In the genomic region with DNA sequence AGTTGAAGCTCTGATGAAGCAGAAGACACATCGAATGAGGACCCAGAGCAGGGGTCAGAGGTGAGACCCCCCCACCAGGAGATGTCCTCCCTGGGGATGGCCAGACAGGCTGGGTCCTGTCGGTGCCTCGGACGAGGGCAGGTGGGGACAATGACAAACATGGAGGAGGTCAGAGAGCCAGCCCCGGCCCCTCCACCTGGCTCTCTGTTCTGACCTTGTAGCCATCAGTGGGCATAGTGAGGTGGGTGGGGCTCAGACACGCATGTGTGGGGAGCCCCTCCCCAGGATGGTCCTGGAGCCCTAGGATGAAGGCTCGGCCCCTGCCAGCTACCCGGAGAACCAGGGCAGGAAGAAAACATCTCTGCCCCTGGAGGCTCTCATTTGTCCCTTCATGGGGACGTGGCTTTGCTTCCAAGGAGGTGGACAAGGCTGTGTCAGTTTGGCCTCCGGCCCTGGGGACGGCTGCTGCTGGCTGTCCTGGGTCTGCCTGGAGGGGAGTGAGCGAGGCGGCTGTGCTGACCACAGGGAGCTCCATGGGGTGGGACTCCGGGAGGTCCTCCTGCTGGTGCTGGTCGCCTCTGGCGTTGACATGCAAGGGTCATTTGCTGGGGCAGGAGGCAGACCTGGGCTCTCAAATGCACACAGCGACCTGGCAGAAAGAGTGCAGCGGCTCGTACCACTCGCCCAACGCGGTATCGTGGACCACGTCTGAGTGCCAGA, we compare ENCODE assay signal across 21 cellular contexts. TPM values are rescaled to one million over a fixed set of nuclear protein-coding genes. Genes with fewer than 3 reads are reported as not detected.
DNase-seq lines count a peak whose midpoint lies in the region; ATAC-seq and TF ChIP-seq lines count a peak whose summit lies in the region.
"Had no signal": no experiment of that assay in that cellular context is flagged by ENCODE, and none has a peak within 500 bp of the region (broad histone marks: within the 10 kb centered on the region; RNA-seq: fewer than 3 reads in every experiment).

No MANE protein-coding gene starts in this region.

- TF ChIP-seq CTCF in mucosa of descending colon (IDR thresholded peaks at IDR 0.05) (no peak), uterus (IDR thresholded peaks at IDR 0.05) (no peak)

- no peak for ATAC-seq in central memory CD8-positive, alpha-beta T cell (replicated peaks; ENCODE audit: extremely low read depth, poor library complexity, severe bottlenecking)
- ATAC-seq in mucosa of descending colon: no peak

- H3K27me3 Mint-ChIP-seq in central memory CD8-positive, alpha-beta T cell: peaks cover 49% of the 10 kb centered on the region
- peaks cover 4% of the 10 kb centered on the region for H3K27me3 Mint-ChIP-seq in activated naive CD8-positive, alpha-beta T cell treated with anti-CD3 and anti-CD28 coated beads for 36 hours

- H3K27ac ChIP-seq in caudate nucleus (ENCODE audit: low read depth, low read length): no peak overlapping the region
- no peak overlapping the region for H3K27ac ChIP-seq in uterus
- H3K27ac ChIP-seq: BLaER1 had no signal

- H3K27ac Mint-ChIP-seq in central memory CD8-positive, alpha-beta T cell (ENCODE audit: low read depth): peak overlapping the region; percentile 35
- no peak overlapping the region for H3K27ac Mint-ChIP-seq in activated naive CD8-positive, alpha-beta T cell treated with anti-CD3 and anti-CD28 coated beads for 36 hours

- intact Hi-C loops in posterior vena cava (cut with DNase I) (no loop called here), mucosa of descending colon (cut with DNase I, micrococcal nuclease) (no loop called here), uterus (cut with DNase I; ENCODE audit: low total_unique reads) (no loop called here)

- H3K4me3 ChIP-seq in mucosa of descending colon (no peak overlapping the region), uterus (no peak overlapping the region)
- H3K4me3 ChIP-seq: BLaER1, HAP-1 had no signal

- peaks cover 4% of the 10 kb centered on the region for H3K36me3 Mint-ChIP-seq in central memory CD8-positive, alpha-beta T cell (ENCODE audit: insufficient read depth)
- H3K36me3 Mint-ChIP-seq in activated naive CD8-positive, alpha-beta T cell treated with anti-CD3 and anti-CD28 coated beads for 36 hours: no peaks in the 10 kb centered on the region
- H3K36me3 Mint-ChIP-seq: CD4-positive, alpha-beta memory T cell had no signal

- H3K4me1 ChIP-seq in mucosa of descending colon (ENCODE audit: low read depth): no peaks in the 10 kb centered on the region
- no peaks in the 10 kb centered on the region for H3K4me1 ChIP-seq in uterus
- H3K4me1 ChIP-seq: Caco-2, HAP-1 had no signal

- H3K27me3 ChIP-seq in uterus: no peaks in the 10 kb centered on the region
- H3K27me3 ChIP-seq: BLaER1 had no signal

- H3K9me3 Mint-ChIP-seq in central memory CD8-positive, alpha-beta T cell: peaks cover 5% of the 10 kb centered on the region
- H3K9me3 Mint-ChIP-seq in activated naive CD8-positive, alpha-beta T cell treated with anti-CD3 and anti-CD28 coated beads for 36 hours: no peaks in the 10 kb centered on the region
- H3K9me3 Mint-ChIP-seq: CD4-positive, alpha-beta memory T cell had no signal

- no peak overlapping the region for H3K4me3 Mint-ChIP-seq in central memory CD8-positive, alpha-beta T cell
- no peak overlapping the region for H3K4me3 Mint-ChIP-seq in activated naive CD8-positive, alpha-beta T cell treated with anti-CD3 and anti-CD28 coated beads for 36 hours
- H3K4me3 Mint-ChIP-seq: CD4-positive, alpha-beta memory T cell had no signal

- TF ChIP-seq POLR2A in uterus (IDR thresholded peaks at IDR 0.05): no peak

- H3K36me3 ChIP-seq in mucosa of descending colon (ENCODE audit: low read depth) (no peaks in the 10 kb centered on the region), uterus (no peaks in the 10 kb centered on the region)
- H3K36me3 ChIP-seq: BLaER1, HAP-1 had no signal

- H3K4me1 Mint-ChIP-seq in central memory CD8-positive, alpha-beta T cell: peaks cover 4% of the 10 kb centered on the region
- no peaks in the 10 kb centered on the region for H3K4me1 Mint-ChIP-seq in activated naive CD8-positive, alpha-beta T cell treated with anti-CD3 and anti-CD28 coated beads for 36 hours

- no peaks in the 10 kb centered on the region for H3K9me3 ChIP-seq in mucosa of descending colon
- H3K9me3 ChIP-seq in uterus: no peaks in the 10 kb centered on the region
- H3K9me3 ChIP-seq: Caco-2, HAP-1 had no signal

- DNase-seq in central memory CD8-positive, alpha-beta T cell (ENCODE audit: low spot score in 2 of 2): no peak
- DNase-seq in islet precursor cell: peak; percentile 53
- DNase-seq in posterior vena cava (ENCODE audit: low spot score): peak; percentile 83
- DNase-seq in mucosa of descending colon: no peak
- DNase-seq in caudate nucleus (lab: John Stamatoyannopoulos, UW): no peak
- DNase-seq in uterus: no peak
- DNase-seq in activated naive CD8-positive, alpha-beta T cell treated with anti-CD3 and anti-CD28 coated beads for 36 hours: no peak
- DNase-seq: Caco-2; CD4-positive, alpha-beta memory T cell; DMS 273 treated with DMSO at 0.1 percent for 48 hours; DMS79 treated with DMSO at 0.1 percent for 48 hours; KG1; NCI-H1092; NCI-H1436; NCI-H187 treated with DMSO at 0.1 percent for 48 hours; NCI-H2107; SIG-M5 had no signal

RNA-seq across cellular contexts. Expression of a gene that starts 2.6 kb away (rescaled TPM):
- total RNA-seq in posterior vena cava (not detected), mucosa of descending colon (not detected), uterus (not detected)
- total RNA-seq in activated naive CD8-positive, alpha-beta T cell treated with anti-CD3 and anti-CD28 coated beads for 36 hours: not detected
- total RNA-seq: Caco-2; CD4-positive, alpha-beta memory T cell; HT1080; NCI-H460 had no signal

RNA-seq across cellular contexts. Expression of a gene that starts 9.3 kb away (rescaled TPM):
- not detected for total RNA-seq in posterior vena cava
- not detected for total RNA-seq in mucosa of descending colon
- total RNA-seq in uterus: not detected
- total RNA-seq in activated naive CD8-positive, alpha-beta T cell treated with anti-CD3 and anti-CD28 coated beads for 36 hours: not detected
- total RNA-seq: Caco-2; CD4-positive, alpha-beta memory T cell; HT1080; NCI-H460 had no signal

RNA-seq across cellular contexts. Expression of a gene that starts 10.7 kb away (rescaled TPM):
- total RNA-seq in posterior vena cava: not detected
- not detected for total RNA-seq in mucosa of descending colon
- not detected for total RNA-seq in uterus
- not detected for total RNA-seq in activated naive CD8-positive, alpha-beta T cell treated with anti-CD3 and anti-CD28 coated beads for 36 hours
- total RNA-seq: Caco-2; CD4-positive, alpha-beta memory T cell; HT1080; NCI-H460 had no signal

RNA-seq across cellular contexts. Expression of a gene that starts 16.2 kb away (rescaled TPM):
- total RNA-seq in posterior vena cava: not detected
- not detected for total RNA-seq in mucosa of descending colon
- not detected for total RNA-seq in uterus
- not detected for total RNA-seq in activated naive CD8-positive, alpha-beta T cell treated with anti-CD3 and anti-CD28 coated beads for 36 hours
- total RNA-seq: Caco-2; CD4-positive, alpha-beta memory T cell; HT1080; NCI-H460 had no signal

RNA-seq across cellular contexts. Expression of a gene that starts 22.1 kb away (rescaled TPM):
- total RNA-seq in posterior vena cava: not detected
- not detected for total RNA-seq in mucosa of descending colon
- not detected for total RNA-seq in uterus
- not detected for total RNA-seq in activated naive CD8-positive, alpha-beta T cell treated with anti-CD3 and anti-CD28 coated beads for 36 hours
- total RNA-seq: Caco-2; CD4-positive, alpha-beta memory T cell; HT1080; NCI-H460 had no signal

Comparison
In these comparisons a context has a peak if more than half of its experiments do, and no peak if none do; other contexts are left out.
1. DNase-seq: peak in islet precursor cell (single experiment) and posterior vena cava (single experiment); none in central memory CD8-positive, alpha-beta T cell (0 of 2), mucosa of descending colon (0 of 3), caudate nucleus (0 of 61), uterus (0 of 2) and activated naive CD8-positive, alpha-beta T cell treated with anti-CD3 and anti-CD28 coated beads for 36 hours (single experiment).